In the genomic region with DNA sequence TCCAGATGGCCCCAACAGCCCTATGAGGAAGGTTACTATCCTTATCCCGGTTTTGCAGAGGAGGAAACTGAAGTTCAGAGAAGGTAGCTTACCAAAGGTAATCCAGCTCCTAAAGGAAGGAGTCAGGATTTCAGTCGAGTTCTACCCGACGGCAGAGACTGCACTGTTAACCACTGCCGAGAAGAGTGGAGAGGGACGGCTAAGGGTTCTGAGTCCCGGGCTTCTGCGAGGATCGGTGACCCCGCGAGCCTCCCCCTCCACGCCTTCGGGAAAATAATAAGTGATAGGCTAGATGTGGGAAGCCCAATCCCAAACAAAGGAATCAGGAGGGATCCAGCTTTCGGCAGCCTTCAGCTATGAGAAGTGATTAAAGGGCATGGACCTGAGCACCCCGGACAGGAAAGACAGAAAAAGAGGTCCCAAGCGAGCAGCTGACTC, we compare ENCODE assay signal across 8 cellular contexts. TPM values are rescaled to one million over a fixed set of nuclear protein-coding genes. Genes with fewer than 3 reads are reported as not detected.
DNase-seq lines count a peak whose midpoint lies in the region; ATAC-seq, FAIRE-seq and TF ChIP-seq lines count a peak whose summit lies in the region.

No MANE protein-coding gene starts in this region.

- no CpG with 5 or more reads among the region's 16 CpGs for WGBS in neuronal stem cell (ENCODE audit: extremely low coverage in 2 of 2, insufficient read length in 2 of 2, insufficient replicate concordance in 1 of 2), 2 donors

- H3K36me3 ChIP-seq in MM.1S (replicated peaks; ENCODE audit: insufficient read depth, low read length), result no peaks in the 10 kb centered on the region
- H3K36me3 ChIP-seq in endothelial cell of umbilical vein (ENCODE audit: control insufficient read depth in 2 of 2, extremely low read depth in 1 of 2, insufficient read depth in 2 of 2, low read length in 2 of 2), result no peaks in the 10 kb centered on the region
- H3K36me3 ChIP-seq in neuronal stem cell (replicated peaks in 1 of 2; ENCODE audit: control insufficient read depth in 2 of 2, insufficient read depth in 2 of 2, low read length in 2 of 2), result no peaks in the 10 kb centered on the region

- peak overlapping the region; percentile 31 for H3K27ac Mint-ChIP-seq in activated T-cell treated with anti-CD3 and anti-CD28 coated beads, Interleukin-2, amount 50 U/mL, for 72 hours

- no peak overlapping the region for H3K18ac ChIP-seq in neuronal stem cell (ENCODE audit: low read length)

- no peaks in the 10 kb centered on the region for H3K9me3 Mint-ChIP-seq in activated T-cell treated with anti-CD3 and anti-CD28 coated beads, Interleukin-2, amount 50 U/mL, for 72 hours

- POLR2A ChIA-PET in endothelial cell of umbilical vein (lab: Charles Lee), result interaction anchor here (1.0 to 1.5 kb wide), 2 partner anchors 9 to 42 kb away, joined by 3 to 5 read pairs; no protein-coding TSS in a partner anchor

- H3K27ac ChIP-seq in MM.1S (ENCODE audit: low read length) (peak overlapping the region; percentile 72; the same call in 1 of the 2 replicates), endothelial cell of umbilical vein (ENCODE audit: insufficient read depth, low read depth, low read length) (peak overlapping the region; percentile 71), neuronal stem cell (replicated peaks; ENCODE audit: low read length) (no peak overlapping the region)

- H3K4me1 ChIP-seq in MM.1S (ENCODE audit: low read length) (peaks cover 42% of the 10 kb centered on the region), endothelial cell of umbilical vein (ENCODE audit: control insufficient read depth, extremely low read depth, insufficient read depth, low read length) (peaks cover 41% of the 10 kb centered on the region), neuronal stem cell (ENCODE audit: control insufficient read depth in 2 of 2, insufficient read depth in 1 of 2, low read depth in 1 of 2, low read length in 2 of 2) (peaks cover 12 to 21% of the 10 kb centered on the region in 2 donors)

- H3K4me3 ChIP-seq in MM.1S (ENCODE audit: low read length) (peak overlapping the region; percentile 77), endothelial cell of umbilical vein (replicated peaks in 1 of 3; ENCODE audit: insufficient read depth in 1 of 3, low read depth in 1 of 3, low read length in 3 of 3) (peak overlapping the region; percentile 53 to 69 (median 65)), neuronal stem cell (ENCODE audit: low read length in 2 of 2) (peak overlapping the region; percentile 82 to 91)

- no peaks in the 10 kb centered on the region for H3K27me3 Mint-ChIP-seq in activated T-cell treated with anti-CD3 and anti-CD28 coated beads, Interleukin-2, amount 50 U/mL, for 72 hours (ENCODE audit: low read depth)

- H3K9me2 ChIP-seq in MM.1S (replicated peaks; ENCODE audit: insufficient read depth, low read length), result no peaks in the 10 kb centered on the region

- H2BK5ac ChIP-seq in neuronal stem cell (ENCODE audit: low read length), result peak overlapping the region; percentile 93

- peak; percentile 75 for TF ChIP-seq POLR2A in endothelial cell of umbilical vein (IDR thresholded peaks at IDR 0.05; ENCODE audit: low read depth, low read length)

- H3K9me3 ChIP-seq in MM.1S (replicated peaks; ENCODE audit: insufficient read depth, low read length) (no peaks in the 10 kb centered on the region), endothelial cell of umbilical vein (replicated peaks; ENCODE audit: control insufficient read depth, insufficient read depth, low read length) (no peaks in the 10 kb centered on the region), neuronal stem cell (replicated peaks in 1 of 2; ENCODE audit: control insufficient read depth in 2 of 2, insufficient read depth in 1 of 2, low read depth in 1 of 2, low read length in 2 of 2) (no peaks in the 10 kb centered on the region)

- H3K4me3 Mint-ChIP-seq in activated T-cell treated with anti-CD3 and anti-CD28 coated beads, Interleukin-2, amount 50 U/mL, for 72 hours, result peak overlapping the region; percentile 92 to 94

- H3K79me2 ChIP-seq in MM.1S (ENCODE audit: low read length) (no peaks in the 10 kb centered on the region), endothelial cell of umbilical vein (ENCODE audit: control insufficient read depth, insufficient read depth, low read length) (no peaks in the 10 kb centered on the region)

- no peaks in the 10 kb centered on the region for H3K9me1 ChIP-seq in endothelial cell of umbilical vein (replicated peaks; ENCODE audit: control insufficient read depth, extremely low read depth, insufficient read depth, low read length)

- H2BK120ac ChIP-seq in neuronal stem cell (ENCODE audit: low read depth, low read length), result no peak overlapping the region

- H4K20me1 ChIP-seq in MM.1S (ENCODE audit: insufficient read depth, low read length) (no peaks in the 10 kb centered on the region), endothelial cell of umbilical vein (replicated peaks; ENCODE audit: control insufficient read depth, extremely low read depth, insufficient read depth, low read length) (no peaks in the 10 kb centered on the region)

- no peak for DNase-seq in activated T-cell treated with anti-CD3 and anti-CD28 coated beads, Interleukin-2, amount 50 U/mL, for 72 hours
- DNase-seq in activated T-cell treated with anti-CD3 and anti-CD28 coated beads for 4 hours (no peak), MM.1S (no peak), endothelial cell of umbilical vein (ENCODE audit: low read depth, low spot score) (no peak), neuronal stem cell (ENCODE audit: low spot score) (no peak), GM13976 (ENCODE audit: low spot score) (no peak), NCI-H1694 (lab: John Stamatoyannopoulos, UW) (no peak), ureter (ENCODE audit: low spot score) (no peak)

- peaks cover 22% of the 10 kb centered on the region for H3F3A ChIP-seq in MM.1S (ENCODE audit: insufficient read depth, low read length)

- H2AFZ ChIP-seq in MM.1S (ENCODE audit: low read length) (peak overlapping the region; percentile 77), endothelial cell of umbilical vein (ENCODE audit: low read depth, low read length) (peak overlapping the region; percentile 79), neuronal stem cell (ENCODE audit: low read length) (peak overlapping the region; percentile 97)

- in situ Hi-C loops in GM13976 (cut with MboI; ENCODE audit: low sequenced_read_pairs, unreplicated experiment), result no loop called here

- no peak overlapping the region for H2BK12ac ChIP-seq in neuronal stem cell (ENCODE audit: low read length)

- no peak overlapping the region for H3K4ac ChIP-seq in neuronal stem cell (ENCODE audit: low read length)

- TF ChIP-seq CTCF in MM.1S (IDR thresholded peaks at IDR 0.05; ENCODE audit: low read length) (no peak), endothelial cell of umbilical vein (IDR thresholded peaks at IDR 0.05; ENCODE audit: extremely low read depth in 1 of 2, insufficient read depth in 1 of 2, low read depth in 1 of 2, low read length in 2 of 2) (no peak), GM13976 (IDR thresholded peaks at IDR 0.05; ENCODE audit: borderline replicate concordance, control extremely low read depth, extremely low read depth, insufficient read depth, missing control alignments) (no peak)

- no peak overlapping the region for H3K14ac ChIP-seq in neuronal stem cell (ENCODE audit: low read length)

- H3K27me3 ChIP-seq in MM.1S (replicated peaks; ENCODE audit: insufficient read depth, low read length), result no peaks in the 10 kb centered on the region
- H3K27me3 ChIP-seq in endothelial cell of umbilical vein (ENCODE audit: control insufficient read depth in 2 of 2, insufficient read depth in 2 of 2, low read length in 2 of 2), result no peaks in the 10 kb centered on the region
- no peaks in the 10 kb centered on the region for H3K27me3 ChIP-seq in neuronal stem cell (ENCODE audit: control insufficient read depth in 3 of 3, insufficient read depth in 3 of 3, low read depth in 1 of 3, low read length in 3 of 3)

- no peak overlapping the region for H4K8ac ChIP-seq in neuronal stem cell (ENCODE audit: low read depth, low read length)

- no peak overlapping the region for H2BK15ac ChIP-seq in neuronal stem cell (ENCODE audit: low read length)

- no peak overlapping the region for H2AK5ac ChIP-seq in neuronal stem cell (ENCODE audit: low read depth, low read length)

- H3K9ac ChIP-seq in MM.1S (ENCODE audit: low read length) (peak overlapping the region; percentile 74; the same call in 1 of the 2 replicates), endothelial cell of umbilical vein (replicated peaks; ENCODE audit: extremely low read depth, insufficient read depth, low read length) (peak overlapping the region; percentile 59), neuronal stem cell (ENCODE audit: low read depth, low read length, poor library complexity) (no peak overlapping the region)

- peak overlapping the region; percentile 80 for H3K23ac ChIP-seq in neuronal stem cell (ENCODE audit: low read depth, low read length, poor library complexity)

- no peak for ATAC-seq in activated T-cell treated with anti-CD3 and anti-CD28 coated beads, Interleukin-2, amount 50 U/mL, for 72 hours (replicated peaks in 1 of 2)

- BruUV-seq in endothelial cell of umbilical vein (replicated peaks; lab: Mats Ljungman, UMichigan), result TSS peak; percentile 62

- CTCF ChIA-PET in endothelial cell of umbilical vein (lab: Charles Lee), result interaction anchor here (1.0 to 3.2 kb wide), 4 partner anchors 10 to 630 kb away, joined by 3 to 27 read pairs (median 4); no protein-coding TSS in a partner anchor

- no peaks in the 10 kb centered on the region for H3K36me3 Mint-ChIP-seq in activated T-cell treated with anti-CD3 and anti-CD28 coated beads, Interleukin-2, amount 50 U/mL, for 72 hours (ENCODE audit: insufficient read depth in 2 of 2)

- no peak overlapping the region for H4K91ac ChIP-seq in neuronal stem cell (ENCODE audit: low read depth, low read length, poor library complexity)

- dilution Hi-C loops in endothelial cell of umbilical vein (cut with MboI; ENCODE audit: extremely low pct_ligation_motif_present, low sequenced_read_pairs), result no loop called here

- no peak for FAIRE-seq in endothelial cell of umbilical vein (lab: Jason Lieb, UNC)

- H3K4me1 Mint-ChIP-seq in activated T-cell treated with anti-CD3 and anti-CD28 coated beads, Interleukin-2, amount 50 U/mL, for 72 hours (ENCODE audit: low read depth), result peaks cover 31% of the 10 kb centered on the region

- no peaks in the 10 kb centered on the region for H3K79me1 ChIP-seq in neuronal stem cell (ENCODE audit: low read depth, low read length)

- H3K4me2 ChIP-seq in MM.1S (ENCODE audit: low read depth, low read length), result peak overlapping the region; percentile 86
- H3K4me2 ChIP-seq in endothelial cell of umbilical vein (ENCODE audit: insufficient read depth, low read length), result peak overlapping the region; percentile 64
- H3K4me2 ChIP-seq in neuronal stem cell (ENCODE audit: insufficient read depth, low read length, poor library complexity, severe bottlenecking), result peak overlapping the region; percentile 56

- intact Hi-C loops in endothelial cell of umbilical vein (cut with micrococcal nuclease), result loop anchor here (1.0 kb wide), 1 partner anchor 18 kb away; no protein-coding TSS in a partner anchor

RNA-seq across cellular contexts. Expression of gene TMEM53, which starts 0.6 kb away (rescaled TPM):
- 1 to 10 TPM; 3.8 to 4.5 TPM for total RNA-seq in activated T-cell treated with anti-CD3 and anti-CD28 coated beads, Interleukin-2, amount 50 U/mL, for 72 hours
- 5.3 and 5.7 TPM in 2 replicates for total RNA-seq in endothelial cell of umbilical vein
- 16.5 and 24.7 TPM in 2 replicates for polyA plus RNA-seq in endothelial cell of umbilical vein
- 7.4 and 8.7 TPM in 2 replicates for polyA plus RNA-seq in endothelial cell of umbilical vein (2011; cell fraction: cytosol; rRNA removed)
- polyA plus RNA-seq in endothelial cell of umbilical vein (2011; cell fraction: nucleus; rRNA removed), result 3.3 and 3.9 TPM in 2 replicates
- 3.5 and 5.3 TPM in 2 replicates for polyA plus RNA-seq in endothelial cell of umbilical vein (2012)
- 6.2 and 8.2 TPM in 2 replicates for polyA minus RNA-seq in endothelial cell of umbilical vein
- 11.6 TPM for polyA minus RNA-seq in endothelial cell of umbilical vein (2011; cell fraction: cytosol; rRNA and poly(A)+ RNA removed)
- 1.5 and 1.8 TPM in 2 replicates for polyA minus RNA-seq in endothelial cell of umbilical vein (2011; cell fraction: nucleus; rRNA and poly(A)+ RNA removed)
- polyA plus RNA-seq in neuronal stem cell (2013, experiment 1 of 2), result 11.3 TPM
- polyA plus RNA-seq in neuronal stem cell (2013, experiment 2 of 2), result 11.9 TPM
- total RNA-seq in ureter, result 20.5 TPM

RNA-seq across cellular contexts. Expression of gene ARMH1, which starts 0.8 kb away (rescaled TPM):
- 100 to 1,000 TPM; 108 to 123 TPM for total RNA-seq in activated T-cell treated with anti-CD3 and anti-CD28 coated beads, Interleukin-2, amount 50 U/mL, for 72 hours
- not detected in 2 replicates for total RNA-seq in endothelial cell of umbilical vein
- 0.17 and 0.48 TPM in 2 replicates for polyA plus RNA-seq in endothelial cell of umbilical vein
- polyA plus RNA-seq in endothelial cell of umbilical vein (2011; cell fraction: cytosol; rRNA removed), result not detected in 2 replicates
- 0.92 and 3.2 TPM in 2 replicates for polyA plus RNA-seq in endothelial cell of umbilical vein (2011; cell fraction: nucleus; rRNA removed)
- polyA plus RNA-seq in endothelial cell of umbilical vein (2012), result not detected in 2 replicates
- polyA minus RNA-seq in endothelial cell of umbilical vein, result 0.45 TPM in 1 of 2 replicates, not detected in the other
- polyA minus RNA-seq in endothelial cell of umbilical vein (2011; cell fraction: cytosol; rRNA and poly(A)+ RNA removed), result 1.4 TPM
- polyA minus RNA-seq in endothelial cell of umbilical vein (2011; cell fraction: nucleus; rRNA and poly(A)+ RNA removed), result not detected in 2 replicates
- polyA plus RNA-seq in neuronal stem cell (2013, experiment 1 of 2), result 7.6 TPM
- polyA plus RNA-seq in neuronal stem cell (2013, experiment 2 of 2), result 7.7 TPM
- 3.0 TPM for total RNA-seq in ureter

RNA-seq across cellular contexts. Expression of gene RNU5D-1, which starts 57.3 kb away (rescaled TPM):
- not detected for total RNA-seq in activated T-cell treated with anti-CD3 and anti-CD28 coated beads, Interleukin-2, amount 50 U/mL, for 72 hours
- total RNA-seq in endothelial cell of umbilical vein, result not detected in 2 replicates
- not detected in 2 replicates for polyA plus RNA-seq in endothelial cell of umbilical vein
- polyA plus RNA-seq in endothelial cell of umbilical vein (2011; cell fraction: cytosol; rRNA removed), result not detected in 2 replicates
- under 0.01 TPM in 1 of 2 replicates, not detected in the other for polyA plus RNA-seq in endothelial cell of umbilical vein (2011; cell fraction: nucleus; rRNA removed)
- not detected in 2 replicates for polyA plus RNA-seq in endothelial cell of umbilical vein (2012)
- polyA minus RNA-seq in endothelial cell of umbilical vein, result under 0.01 TPM in 2 replicates
- 827 TPM for polyA minus RNA-seq in endothelial cell of umbilical vein (2011; cell fraction: cytosol; rRNA and poly(A)+ RNA removed)
- under 0.01 TPM in 2 replicates for polyA minus RNA-seq in endothelial cell of umbilical vein (2011; cell fraction: nucleus; rRNA and poly(A)+ RNA removed)
- not detected for polyA plus RNA-seq in neuronal stem cell (2013, experiment 1 of 2)
- not detected for polyA plus RNA-seq in neuronal stem cell (2013, experiment 2 of 2)
- not detected for total RNA-seq in ureter

Comparison
In these comparisons a context has a peak if more than half of its experiments do, and no peak if none do; other contexts are left out.
1. RNA of gene ARMH1, which starts 0.8 kb away (total RNA-seq): 108 to 123 TPM in activated T-cell treated with anti-CD3 and anti-CD28 coated beads, Interleukin-2, amount 50 U/mL, for 72 hours; 3.0 TPM in ureter (single experiment) and not detected in endothelial cell of umbilical vein; every median in the first group is over 10 times any median in the second.
2. Peak in every context shown above with its lines, with median percentiles within 50 percentile points of each other: H2AFZ ChIP-seq, H3K4me2 ChIP-seq and H3K4me3 ChIP-seq.